1 cellular context compared by ENCODE assay signal in genomic region chr6:11386323-11386722, GRCh38.
A peak's percentile ranks its signal among the peaks of the same experiment; 100 is the strongest.
TF ChIP-seq lines count a peak whose summit lies in the region.

No MANE protein-coding gene starts in this region.

TF ChIP-seq in GM12878, 131 proteins besides CTCF, POLR2A, EP300 and RAD21 (continued from another document):
- no peak for TF ChIP-seq E4F1 (IDR thresholded peaks at IDR 0.05; ENCODE audit: borderline replicate concordance, partially characterized antibody)
- TF ChIP-seq MYC (IDR thresholded peaks at IDR 0.05; ENCODE audit: insufficient read depth, insufficient read length, insufficient replicate concordance, low read length, severe bottlenecking): no peak
- peak in 1 of 2 experiments; percentile 99; a peak in 2 of 4 replicates for TF ChIP-seq ETV6 (conservative IDR thresholded peaks at IDR 0.05 in 1 of 2, IDR thresholded peaks at IDR 0.05 in 1 of 2; ENCODE audit: borderline replicate concordance in 1 of 2, low read depth in 1 of 2)
- peak; percentile 41; the same call in 1 of the 2 replicates for TF ChIP-seq SPI1 (IDR thresholded peaks at IDR 0.05; ENCODE audit: borderline replicate concordance, insufficient read depth, low read depth, low read length)
- peak; percentile 84 for TF ChIP-seq FOXM1 (IDR thresholded peaks at IDR 0.05; ENCODE audit: low read depth, low read length)
- TF ChIP-seq, protein P1, sequence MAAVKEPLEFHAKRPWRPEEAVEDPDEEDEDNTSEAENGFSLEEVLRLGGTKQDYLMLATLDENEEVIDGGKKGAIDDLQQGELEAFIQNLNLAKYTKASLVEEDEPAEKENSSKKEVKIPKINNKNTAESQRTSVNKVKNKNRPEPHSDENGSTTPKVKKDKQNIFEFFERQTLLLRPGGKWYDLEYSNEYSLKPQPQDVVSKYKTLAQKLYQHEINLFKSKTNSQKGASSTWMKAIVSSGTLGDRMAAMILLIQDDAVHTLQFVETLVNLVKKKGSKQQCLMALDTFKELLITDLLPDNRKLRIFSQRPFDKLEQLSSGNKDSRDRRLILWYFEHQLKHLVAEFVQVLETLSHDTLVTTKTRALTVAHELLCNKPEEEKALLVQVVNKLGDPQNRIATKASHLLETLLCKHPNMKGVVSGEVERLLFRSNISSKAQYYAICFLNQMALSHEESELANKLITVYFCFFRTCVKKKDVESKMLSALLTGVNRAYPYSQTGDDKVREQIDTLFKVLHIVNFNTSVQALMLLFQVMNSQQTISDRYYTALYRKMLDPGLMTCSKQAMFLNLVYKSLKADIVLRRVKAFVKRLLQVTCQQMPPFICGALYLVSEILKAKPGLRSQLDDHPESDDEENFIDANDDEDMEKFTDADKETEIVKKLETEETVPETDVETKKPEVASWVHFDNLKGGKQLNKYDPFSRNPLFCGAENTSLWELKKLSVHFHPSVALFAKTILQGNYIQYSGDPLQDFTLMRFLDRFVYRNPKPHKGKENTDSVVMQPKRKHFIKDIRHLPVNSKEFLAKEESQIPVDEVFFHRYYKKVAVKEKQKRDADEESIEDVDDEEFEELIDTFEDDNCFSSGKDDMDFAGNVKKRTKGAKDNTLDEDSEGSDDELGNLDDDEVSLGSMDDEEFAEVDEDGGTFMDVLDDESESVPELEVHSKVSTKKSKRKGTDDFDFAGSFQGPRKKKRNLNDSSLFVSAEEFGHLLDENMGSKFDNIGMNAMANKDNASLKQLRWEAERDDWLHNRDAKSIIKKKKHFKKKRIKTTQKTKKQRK (IDR thresholded peaks at IDR 0.05; ENCODE audit: low read depth, low read length): no peak
- peak; percentile 74; the same call in 1 of the 2 replicates for TF ChIP-seq ZBED1 (IDR thresholded peaks at IDR 0.05; ENCODE audit: borderline replicate concordance)
- TF ChIP-seq E2F8 (IDR thresholded peaks at IDR 0.05; ENCODE audit: low read depth, partially characterized antibody): no peak
